Comparison of ENCODE assay signal across 1 cellular context in the genomic region with DNA sequence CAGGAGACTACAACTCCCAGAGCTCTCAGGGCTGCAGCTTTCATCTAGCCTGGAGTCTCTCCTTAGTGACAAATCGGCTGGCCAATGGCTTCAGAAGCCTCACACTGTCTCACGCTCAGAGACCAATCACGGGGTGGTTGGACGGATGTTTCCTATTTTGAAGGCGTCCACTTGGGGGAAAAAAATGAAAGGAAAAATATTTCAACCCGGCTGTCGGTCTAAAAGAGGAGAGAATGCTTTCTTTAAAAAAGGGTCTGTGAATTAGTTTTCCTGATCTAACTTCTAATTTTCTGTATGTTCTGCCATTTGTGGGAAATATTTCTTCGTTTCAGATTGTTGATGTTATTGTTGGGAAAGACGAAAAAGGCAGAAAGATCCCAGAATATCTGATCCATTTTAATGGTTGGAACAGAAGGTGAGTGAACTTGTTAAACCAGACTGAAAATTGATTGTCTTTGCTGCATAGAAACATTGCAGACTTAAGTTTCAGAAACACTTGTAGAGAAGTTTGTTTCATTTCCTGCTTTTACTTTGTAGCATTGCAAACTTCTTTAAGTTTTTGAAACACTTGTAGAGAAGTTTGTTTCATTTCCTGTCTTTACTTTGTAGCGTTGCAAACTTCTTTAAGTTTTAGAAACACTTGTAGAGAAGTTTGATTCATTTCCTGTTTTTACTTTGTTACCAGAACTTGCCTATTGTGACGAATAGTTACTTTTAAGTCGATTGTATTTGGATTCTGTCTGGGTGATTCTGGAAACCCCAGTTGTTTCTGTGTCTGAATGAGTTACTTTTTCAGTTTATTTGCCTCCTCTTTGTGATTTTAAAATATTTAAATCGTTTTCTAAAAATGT.
TF ChIP-seq lines count a peak whose summit lies in the region.

No MANE protein-coding gene starts in this region.

TF ChIP-seq in HepG2, 621 proteins besides CTCF, POLR2A, EP300 and RAD21 (continued from another document and continues in another):
- TF ChIP-seq POGK (CRISPR knock-in tag; conservative IDR thresholded peaks at IDR 0.05) (no peak), NFYB (CRISPR knock-in tag; IDR thresholded peaks at IDR 0.05) (peak; percentile 88), NAIF1 (CRISPR knock-in tag; IDR thresholded peaks at IDR 0.05; ENCODE audit: borderline replicate concordance) (no peak), RFXAP (CRISPR knock-in tag; IDR thresholded peaks at IDR 0.05; ENCODE audit: borderline replicate concordance) (peak; percentile 81), ZNF761 (CRISPR knock-in tag; conservative IDR thresholded peaks at IDR 0.05) (no peak), HCFC1 (IDR thresholded peaks at IDR 0.05; ENCODE audit: low read depth, low read length) (peak; percentile 69), ZNF724P (CRISPR knock-in tag; IDR thresholded peaks at IDR 0.05; ENCODE audit: borderline replicate concordance) (no peak), ZFP37 (CRISPR knock-in tag; IDR thresholded peaks at IDR 0.05; ENCODE audit: borderline replicate concordance) (no peak), ZBTB8A (CRISPR knock-in tag; IDR thresholded peaks at IDR 0.05; ENCODE audit: borderline replicate concordance, low read depth) (no peak), ZNF230 (CRISPR knock-in tag; IDR thresholded peaks at IDR 0.05) (no peak), PRMT3 (CRISPR knock-in tag; IDR thresholded peaks at IDR 0.05; ENCODE audit: borderline replicate concordance, low read depth) (no peak), FOXK1 (CRISPR knock-in tag; IDR thresholded peaks at IDR 0.05; ENCODE audit: borderline replicate concordance, low read depth) (peak; percentile 60; the same call in 1 of the 2 replicates), SRF (IDR thresholded peaks at IDR 0.05; ENCODE audit: low read depth, low read length) (peak; percentile 38; the same call in 1 of the 2 replicates), RNF219 (CRISPR knock-in tag; IDR thresholded peaks at IDR 0.05) (no peak), ZNF335 (CRISPR knock-in tag; IDR thresholded peaks at IDR 0.05) (no peak), SYNCRIP (IDR thresholded peaks at IDR 0.05; ENCODE audit: insufficient read depth, low read depth, low read length) (no peak), HDAC6 (IDR thresholded peaks at IDR 0.05; ENCODE audit: low read depth, low read length) (no peak), SIN3B (IDR thresholded peaks at IDR 0.05; ENCODE audit: low read length) (peak; percentile 37; the same call in 1 of the 2 replicates), CREB1 (IDR thresholded peaks at IDR 0.05) (peak; percentile 37), CREB1 (CRISPR knock-in tag; IDR thresholded peaks at IDR 0.05) (peak; percentile 79), ISL2 (CRISPR knock-in tag; IDR thresholded peaks at IDR 0.05) (no peak), CCDC6 (CRISPR knock-in tag; IDR thresholded peaks at IDR 0.05) (no peak), GFI1 (CRISPR knock-in tag; IDR thresholded peaks at IDR 0.05; ENCODE audit: borderline replicate concordance) (no peak), ZNF644 (CRISPR knock-in tag; IDR thresholded peaks at IDR 0.05; ENCODE audit: low read depth) (no peak), MLXIP (CRISPR knock-in tag; IDR thresholded peaks at IDR 0.05; ENCODE audit: borderline replicate concordance) (no peak), TCF12 (IDR thresholded peaks at IDR 0.05) (no peak), TCF12 (CRISPR knock-in tag; IDR thresholded peaks at IDR 0.05) (no peak), WIZ (CRISPR knock-in tag; IDR thresholded peaks at IDR 0.05) (no peak), EHMT2 (IDR thresholded peaks at IDR 0.05; ENCODE audit: borderline replicate concordance, low read depth, low read length) (no peak), AKAP8 (CRISPR knock-in tag; IDR thresholded peaks at IDR 0.05) (no peak), GABPB1 (CRISPR knock-in tag; IDR thresholded peaks at IDR 0.05) (peak; percentile 86), SAP130 (CRISPR knock-in tag; IDR thresholded peaks at IDR 0.05; ENCODE audit: low read depth) (peak; percentile 31; the same call in 1 of the 2 replicates), TP53 (CRISPR knock-in tag; conservative IDR thresholded peaks at IDR 0.05) (no peak), POLR2G (IDR thresholded peaks at IDR 0.05; ENCODE audit: low read depth, low read length) (no peak), NBN (conservative IDR thresholded peaks at IDR 0.05) (no peak), PAWR (CRISPR knock-in tag; IDR thresholded peaks at IDR 0.05; ENCODE audit: borderline replicate concordance) (no peak), MATR3 (CRISPR knock-in tag; IDR thresholded peaks at IDR 0.05) (no peak), GABPA (IDR thresholded peaks at IDR 0.05; ENCODE audit: low read depth, low read length) (peak; percentile 50), GABPA (CRISPR knock-in tag; IDR thresholded peaks at IDR 0.05; ENCODE audit: low read depth) (peak; percentile 86), ZNF296 (CRISPR knock-in tag; conservative IDR thresholded peaks at IDR 0.05) (no peak), ZNF567 (CRISPR knock-in tag; IDR thresholded peaks at IDR 0.05; ENCODE audit: borderline replicate concordance) (no peak), KAT7 (CRISPR knock-in tag; IDR thresholded peaks at IDR 0.05; ENCODE audit: borderline replicate concordance) (no peak)
- TF ChIP-seq, protein P1, sequence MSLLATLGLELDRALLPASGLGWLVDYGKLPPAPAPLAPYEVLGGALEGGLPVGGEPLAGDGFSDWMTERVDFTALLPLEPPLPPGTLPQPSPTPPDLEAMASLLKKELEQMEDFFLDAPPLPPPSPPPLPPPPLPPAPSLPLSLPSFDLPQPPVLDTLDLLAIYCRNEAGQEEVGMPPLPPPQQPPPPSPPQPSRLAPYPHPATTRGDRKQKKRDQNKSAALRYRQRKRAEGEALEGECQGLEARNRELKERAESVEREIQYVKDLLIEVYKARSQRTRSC (CRISPR knock-in tag; IDR thresholded peaks at IDR 0.05; ENCODE audit: low read depth), result no peak
- TF ChIP-seq, protein P2, sequence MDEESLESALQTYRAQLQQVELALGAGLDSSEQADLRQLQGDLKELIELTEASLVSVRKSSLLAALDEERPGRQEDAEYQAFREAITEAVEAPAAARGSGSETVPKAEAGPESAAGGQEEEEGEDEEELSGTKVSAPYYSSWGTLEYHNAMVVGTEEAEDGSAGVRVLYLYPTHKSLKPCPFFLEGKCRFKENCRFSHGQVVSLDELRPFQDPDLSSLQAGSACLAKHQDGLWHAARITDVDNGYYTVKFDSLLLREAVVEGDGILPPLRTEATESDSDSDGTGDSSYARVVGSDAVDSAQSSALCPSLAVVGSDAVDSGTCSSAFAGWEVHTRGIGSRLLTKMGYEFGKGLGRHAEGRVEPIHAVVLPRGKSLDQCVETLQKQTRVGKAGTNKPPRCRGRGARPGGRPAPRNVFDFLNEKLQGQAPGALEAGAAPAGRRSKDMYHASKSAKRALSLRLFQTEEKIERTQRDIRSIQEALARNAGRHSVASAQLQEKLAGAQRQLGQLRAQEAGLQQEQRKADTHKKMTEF (CRISPR knock-in tag; IDR thresholded peaks at IDR 0.05), result no peak
- TF ChIP-seq, protein P3, sequence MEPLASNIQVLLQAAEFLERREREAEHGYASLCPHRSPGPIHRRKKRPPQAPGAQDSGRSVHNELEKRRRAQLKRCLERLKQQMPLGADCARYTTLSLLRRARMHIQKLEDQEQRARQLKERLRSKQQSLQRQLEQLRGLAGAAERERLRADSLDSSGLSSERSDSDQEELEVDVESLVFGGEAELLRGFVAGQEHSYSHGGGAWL (CRISPR knock-in tag; IDR thresholded peaks at IDR 0.05), result no peak
- TF ChIP-seq, protein P4, sequence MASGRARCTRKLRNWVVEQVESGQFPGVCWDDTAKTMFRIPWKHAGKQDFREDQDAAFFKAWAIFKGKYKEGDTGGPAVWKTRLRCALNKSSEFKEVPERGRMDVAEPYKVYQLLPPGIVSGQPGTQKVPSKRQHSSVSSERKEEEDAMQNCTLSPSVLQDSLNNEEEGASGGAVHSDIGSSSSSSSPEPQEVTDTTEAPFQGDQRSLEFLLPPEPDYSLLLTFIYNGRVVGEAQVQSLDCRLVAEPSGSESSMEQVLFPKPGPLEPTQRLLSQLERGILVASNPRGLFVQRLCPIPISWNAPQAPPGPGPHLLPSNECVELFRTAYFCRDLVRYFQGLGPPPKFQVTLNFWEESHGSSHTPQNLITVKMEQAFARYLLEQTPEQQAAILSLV (CRISPR knock-in tag; IDR thresholded peaks at IDR 0.05; ENCODE audit: borderline replicate concordance), result no peak
- TF ChIP-seq, protein P5, sequence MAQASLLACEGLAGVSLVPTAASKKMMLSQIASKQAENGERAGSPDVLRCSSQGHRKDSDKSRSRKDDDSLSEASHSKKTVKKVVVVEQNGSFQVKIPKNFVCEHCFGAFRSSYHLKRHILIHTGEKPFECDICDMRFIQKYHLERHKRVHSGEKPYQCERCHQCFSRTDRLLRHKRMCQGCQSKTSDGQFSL (CRISPR knock-in tag; IDR thresholded peaks at IDR 0.05), result no peak
